Comparison of ENCODE assay signal across 15 cellular contexts in genomic region chr11:111443640-111444039, GRCh38.
"Had no signal": no experiment of that assay in that cellular context is flagged by ENCODE, and none has a peak within 500 bp of the region (broad histone marks: within the 10 kb centered on the region; RNA-seq: fewer than 3 reads in every experiment).

No MANE protein-coding gene starts in this region.

- H3K36me3 ChIP-seq: neural progenitor cell, thoracic aorta had no signal

- DNase-seq: activated CD4-positive, alpha-beta T cell treated with anti-CD3 and anti-CD28 coated beads for 48 hours; activated CD8-positive, alpha-beta memory T cell treated with anti-CD3 and anti-CD28 coated beads, Interleukin-2, amount 50 U/mL, for 48 hours; activated CD8-positive, alpha-beta T cell treated with anti-CD3 and anti-CD28 coated beads, Interleukin-2, amount 10 ng/mL, durations not matched to agents 7 days and 5 days; activated naive CD4-positive, alpha-beta T cell treated with Interleukin-2 at 50 U/mL for 16 hours; foreskin melanocyte; head of caudate nucleus; left cardiac atrium; midbrain; stimulated activated CD4-positive, alpha-beta T cell treated with anti-CD3 and anti-CD28 coated beads, Interleukin-4, amount 100 ng/mL, for 1 hour; stimulated activated naive CD8-positive, alpha-beta T cell treated with anti-CD3 and anti-CD28 coated beads, Interleukin-15, amount 100 ng/mL, for 72 hours had no signal

- H3K9me3 ChIP-seq: thoracic aorta had no signal

- FAIRE-seq: astrocyte had no signal

- H3K9ac ChIP-seq: neural progenitor cell, parathyroid adenoma had no signal

- H3K27me3 ChIP-seq: neural progenitor cell had no signal

- H3K4me3 ChIP-seq: lung, neural progenitor cell, thoracic aorta had no signal
